7 cellular contexts compared by ENCODE assay signal in genomic region chr12:124939428-124940142, GRCh38. TPM values are rescaled to one million over a fixed set of nuclear protein-coding genes. Genes with fewer than 3 reads are reported as not detected.
DNase-seq lines count a peak whose midpoint lies in the region; ATAC-seq and TF ChIP-seq lines count a peak whose summit lies in the region.

No MANE protein-coding gene starts in this region.

- peaks cover 0 to 2% of the 10 kb centered on the region in 2 donors for H3K4me1 ChIP-seq in lung (ENCODE audit: control insufficient read depth in 2 of 2, insufficient read depth in 2 of 2, low read length in 2 of 2)

- H3K9me3 Mint-ChIP-seq in WTC11: no peaks in the 10 kb centered on the region

- H3K36me3 ChIP-seq in lung (ENCODE audit: control insufficient read depth in 2 of 2, insufficient read depth in 2 of 2, low read length in 2 of 2): no peaks in the 10 kb centered on the region

- TF ChIP-seq CTCF in WTC11 (IDR thresholded peaks at IDR 0.05): no peak
- no peak for TF ChIP-seq CTCF in lung (IDR thresholded peaks at IDR 0.05; ENCODE audit: control extremely low read depth, extremely low read depth)

- 0% methylated on average over 35 of the region's 35 CpGs for WGBS in lung, 2 donors

- no peaks in the 10 kb centered on the region for H3K9me3 ChIP-seq in lung (ENCODE audit: control insufficient read depth in 2 of 2, insufficient read depth in 1 of 2, low read length in 1 of 2)

- peaks cover 14% of the 10 kb centered on the region for H3K4me1 Mint-ChIP-seq in WTC11

- H3K4me3 Mint-ChIP-seq in WTC11: no peak overlapping the region

- ATAC-seq in GM19023 (IDR thresholded peaks at IDR 0.05; ENCODE audit: unreplicated experiment) (peak; percentile 60), HG03175 (IDR thresholded peaks at IDR 0.05; ENCODE audit: unreplicated experiment) (peak; percentile 64), WTC11 (peak; percentile 80), lung (ENCODE audit: insufficient read depth, low FRiP score) (peak; percentile 80)

- H3K27me3 ChIP-seq in lung (ENCODE audit: control insufficient read depth, insufficient read depth): no peaks in the 10 kb centered on the region

- no peaks in the 10 kb centered on the region for H3K27me3 Mint-ChIP-seq in WTC11 (ENCODE audit: low read depth)

- peak overlapping the region; percentile 9 for H3K4me3 ChIP-seq in lung

- H3K27ac Mint-ChIP-seq in WTC11: no peak overlapping the region

- peak overlapping the region; percentile 51 to 89 for H3K27ac ChIP-seq in lung (ENCODE audit: low read depth in 1 of 2, low read length in 1 of 2)

- POLR2A ChIA-PET in WTC11 (lab: Charles Lee): interaction anchor here (0.5 to 1.9 kb wide), 9 partner anchors 16 to 1483 kb away, joined by 3 to 10 read pairs (median 5); partner anchors contain the start of gene UBC

- CTCF ChIA-PET in WTC11 (lab: Charles Lee): interaction anchor here (0.6 to 2.3 kb wide), 17 partner anchors 8 to 125 kb away, joined by 3 to 53 read pairs (median 6); partner anchors contain the start of genes AACS, BRI3BP and UBC

- 0 out of 2 replicates have a peak, but pooled peaks cover 2% of the 10 kb centered on the region for H3K36me3 Mint-ChIP-seq in WTC11

- DNase-seq in WTC11 (ENCODE audit: low spot score) (peak; percentile 90), dedifferentiated amniotic fluid mesenchymal stem cell (ENCODE audit: extremely low spot score) (peak; percentile 98), lung (ENCODE audit: low spot score) (peak; percentile 88), Kasumi-1 (lab: John Stamatoyannopoulos, UW) (no peak)
- peak; percentile 61 for DNase-seq in stimulated activated CD8-positive, alpha-beta memory T cell treated with anti-CD3 and anti-CD28 coated beads, Interleukin-12 subunit alpha, Interleukin-12 subunit beta, amount 100 ng/mL, for 24 hours (ENCODE audit: extremely low read depth)

TF ChIP-seq in WTC11, 78 proteins besides CTCF, POLR2A, EP300 and RAD21 (continues in another document):
- no peak for TF ChIP-seq FOXP4 (CRISPR knock-in tag; IDR thresholded peaks at IDR 0.05)
- no peak for TF ChIP-seq CBFB (CRISPR knock-in tag; IDR thresholded peaks at IDR 0.05; ENCODE audit: low read depth)
- TF ChIP-seq MAX (CRISPR knock-in tag; IDR thresholded peaks at IDR 0.05): peak; percentile 87; the same call in 1 of the 2 replicates
- no peak for TF ChIP-seq STAT6 (CRISPR knock-in tag; conservative IDR thresholded peaks at IDR 0.05; ENCODE audit: low read depth)
- peak; percentile 84 for TF ChIP-seq ERG (CRISPR knock-in tag; IDR thresholded peaks at IDR 0.05)
- peak; percentile 73; the same call in 1 of the 2 replicates for TF ChIP-seq PRRX2 (CRISPR knock-in tag; IDR thresholded peaks at IDR 0.05)
- TF ChIP-seq CREB1 (CRISPR knock-in tag; IDR thresholded peaks at IDR 0.05): no peak
- no peak for TF ChIP-seq FOXK1 (CRISPR knock-in tag; IDR thresholded peaks at IDR 0.05)
- TF ChIP-seq ZNF425 (CRISPR knock-in tag; conservative IDR thresholded peaks at IDR 0.05): peak; percentile 89
- TF ChIP-seq ETV6 (CRISPR knock-in tag; IDR thresholded peaks at IDR 0.05): 0 out of 2 replicates have a peak, but pooled peaks have one; percentile 48
- no peak for TF ChIP-seq MLX (CRISPR knock-in tag; IDR thresholded peaks at IDR 0.05)
- 0 out of 2 replicates have a peak, but pooled peaks have one; percentile 61 for TF ChIP-seq FOXJ3 (CRISPR knock-in tag; IDR thresholded peaks at IDR 0.05; ENCODE audit: borderline replicate concordance)
- TF ChIP-seq ZMAT4 (CRISPR knock-in tag; IDR thresholded peaks at IDR 0.05): peak; percentile 86; the same call in 1 of the 2 replicates
- TF ChIP-seq NR1H2 (CRISPR knock-in tag; IDR thresholded peaks at IDR 0.05): no peak

RNA-seq across cellular contexts. Expression of gene UBC, which starts 25.1 kb away (rescaled TPM):
- total RNA-seq in WTC11 (2021) (530 to 561 TPM (median 544 TPM) in 3 replicates), lung (1,000 to 10,000 TPM; 1,113 to 1,141 TPM)
- 1,000 to 10,000 TPM; 1,465 to 1,682 TPM for polyA plus RNA-seq in lung

RNA-seq across cellular contexts. Expression of gene DHX37, which starts 49.3 kb away (rescaled TPM):
- total RNA-seq in WTC11 (2021) (31.7 to 40.5 TPM (median 33.0 TPM) in 3 replicates), lung (10 to 100 TPM in 1 of 2 donors, 1 to 10 TPM in 1; 8.8 to 20.5 TPM)
- polyA plus RNA-seq in lung: 10 to 100 TPM in 1 of 2 donors, 1 to 10 TPM in 1; 9.6 to 13.1 TPM

RNA-seq across cellular contexts. Expression of gene BRI3BP, which starts 53.9 kb away (rescaled TPM):
- total RNA-seq in WTC11 (2021): 11.5 to 11.9 TPM (median 11.8 TPM) in 3 replicates
- 1 to 10 TPM; 6.6 to 9.5 TPM for total RNA-seq in lung
- polyA plus RNA-seq in lung: 1 to 10 TPM; 2.3 to 4.5 TPM

Comparison
In these comparisons a context has a peak if more than half of its experiments do, and no peak if none do; other contexts are left out.
1. DNase-seq: peak in WTC11 (single experiment), dedifferentiated amniotic fluid mesenchymal stem cell (single experiment), lung (single experiment) and stimulated activated CD8-positive, alpha-beta memory T cell treated with anti-CD3 and anti-CD28 coated beads, Interleukin-12 subunit alpha, Interleukin-12 subunit beta, amount 100 ng/mL, for 24 hours (single experiment); none in Kasumi-1 (0 of 2).
2. Peak in every context shown above with its lines, with median percentiles within 50 percentile points of each other: ATAC-seq.